ENCODE assay signal across 33 cellular contexts in genomic region chr20:24584078-24584477, GRCh38.
"Had no signal": no experiment of that assay in that cellular context is flagged by ENCODE, and none has a peak within 500 bp of the region (broad histone marks: within the 10 kb centered on the region; RNA-seq: fewer than 3 reads in every experiment).

No MANE protein-coding gene starts in this region.

- H3K4me1 ChIP-seq: adrenal gland, breast epithelium, esophagus squamous epithelium had no signal

- H3K36me3 ChIP-seq: adrenal gland, breast epithelium, cardiac muscle cell, esophagus squamous epithelium had no signal

- H3K4me3 Mint-ChIP-seq: activated CD4-positive, alpha-beta memory T cell treated with anti-CD3 and anti-CD28 coated beads for 36 hours; activated CD4-positive, alpha-beta T cell treated with anti-CD3 and anti-CD28 coated beads for 36 hours; activated CD4-positive, alpha-beta T cell treated with anti-CD3 and anti-CD28 coated beads, Interleukin-2, amount 10 ng/mL, durations not matched to agents 24 days and 14 days; activated CD8-positive, alpha-beta memory T cell treated with anti-CD3 and anti-CD28 coated beads, Interleukin-2, amount 10 ng/mL, durations not matched to agents 7 days and 5 days; activated CD8-positive, alpha-beta T cell treated with anti-CD3 and anti-CD28 coated beads, Interleukin-2, amount 10 ng/mL, durations not matched to agents 7 days and 5 days; activated naive CD4-positive, alpha-beta T cell treated with anti-CD3 and anti-CD28 coated beads for 36 hours; activated naive CD4-positive, alpha-beta T cell treated with anti-CD3 and anti-CD28 coated beads, Interleukin-2, amount 50 U/mL, for 24 hours; activated naive CD8-positive, alpha-beta T cell treated with anti-CD3 and anti-CD28 coated beads for 36 hours; activated naive CD8-positive, alpha-beta T cell treated with anti-CD3 and anti-CD28 coated beads, Interleukin-2, amount 50 U/mL, for 24 hours; activated T-helper 1 cell treated with anti-CD3 and anti-CD28 coated beads, Interleukin-12 subunit alpha, Interleukin-12 subunit beta, Interleukin-2, Interleukin-4 antibody, amounts not matched to agents 30 ng/mL and 10 ng/mL and 1 ng/mL, durations not matched to agents 14 hours and 24 hours and 36 hours; brain had no signal

- ATAC-seq: activated CD4-positive, alpha-beta T cell treated with anti-CD3 and anti-CD28 coated beads for 36 hours; activated CD8-positive, alpha-beta memory T cell treated with anti-CD3 and anti-CD28 coated beads, Interleukin-2, amount 10 ng/mL, durations not matched to agents 7 days and 5 days; activated CD8-positive, alpha-beta T cell treated with anti-CD3 and anti-CD28 coated beads, Interleukin-2, amount 10 ng/mL, durations not matched to agents 7 days and 5 days; activated naive CD8-positive, alpha-beta T cell treated with anti-CD3 and anti-CD28 coated beads, Interleukin-2, amount 50 U/mL, for 24 hours had no signal

- H3K27ac Mint-ChIP-seq: activated CD4-positive, alpha-beta memory T cell treated with anti-CD3 and anti-CD28 coated beads for 36 hours; activated CD4-positive, alpha-beta T cell treated with anti-CD3 and anti-CD28 coated beads for 36 hours; activated CD4-positive, alpha-beta T cell treated with anti-CD3 and anti-CD28 coated beads, Interleukin-2, amount 10 ng/mL, durations not matched to agents 24 days and 14 days; activated CD8-positive, alpha-beta memory T cell treated with anti-CD3 and anti-CD28 coated beads, Interleukin-2, amount 10 ng/mL, durations not matched to agents 7 days and 5 days; activated CD8-positive, alpha-beta T cell treated with anti-CD3 and anti-CD28 coated beads, Interleukin-2, amount 10 ng/mL, durations not matched to agents 7 days and 5 days; activated naive CD4-positive, alpha-beta T cell treated with anti-CD3 and anti-CD28 coated beads for 36 hours; activated naive CD4-positive, alpha-beta T cell treated with anti-CD3 and anti-CD28 coated beads, Interleukin-2, amount 50 U/mL, for 24 hours; activated naive CD8-positive, alpha-beta T cell treated with anti-CD3 and anti-CD28 coated beads for 36 hours; activated naive CD8-positive, alpha-beta T cell treated with anti-CD3 and anti-CD28 coated beads, Interleukin-2, amount 50 U/mL, for 24 hours; activated T-helper 1 cell treated with anti-CD3 and anti-CD28 coated beads, Interleukin-12 subunit alpha, Interleukin-12 subunit beta, Interleukin-2, Interleukin-4 antibody, amounts not matched to agents 30 ng/mL and 10 ng/mL and 1 ng/mL, durations not matched to agents 14 hours and 24 hours and 36 hours; activated T-helper 2 cell treated with anti-CD3 and anti-CD28 coated beads, Interferon-gamma antibody, Interleukin-2, Interleukin-4, amounts not matched to agents 10 μg/mL and 5 μg/mL and 100 μg/mL, durations not matched to agents 14 hours and 24 hours and 36 hours; brain had no signal

- H3K36me3 Mint-ChIP-seq: activated CD4-positive, alpha-beta memory T cell treated with anti-CD3 and anti-CD28 coated beads for 36 hours; activated CD8-positive, alpha-beta memory T cell treated with anti-CD3 and anti-CD28 coated beads, Interleukin-2, amount 10 ng/mL, durations not matched to agents 7 days and 5 days; activated naive CD4-positive, alpha-beta T cell treated with anti-CD3 and anti-CD28 coated beads, Interleukin-2, amount 50 U/mL, for 24 hours; activated naive CD8-positive, alpha-beta T cell treated with anti-CD3 and anti-CD28 coated beads for 36 hours; brain had no signal

- H3K4me1 Mint-ChIP-seq: activated CD4-positive, alpha-beta T cell treated with anti-CD3 and anti-CD28 coated beads for 36 hours; activated CD4-positive, alpha-beta T cell treated with anti-CD3 and anti-CD28 coated beads, Interleukin-2, amount 10 ng/mL, durations not matched to agents 24 days and 14 days; activated CD8-positive, alpha-beta memory T cell treated with anti-CD3 and anti-CD28 coated beads, Interleukin-2, amount 10 ng/mL, durations not matched to agents 7 days and 5 days; activated naive CD4-positive, alpha-beta T cell treated with anti-CD3 and anti-CD28 coated beads, Interleukin-2, amount 50 U/mL, for 24 hours; activated naive CD8-positive, alpha-beta T cell treated with anti-CD3 and anti-CD28 coated beads for 36 hours; activated naive CD8-positive, alpha-beta T cell treated with anti-CD3 and anti-CD28 coated beads, Interleukin-2, amount 50 U/mL, for 24 hours had no signal

- H3K27me3 Mint-ChIP-seq: activated CD4-positive, alpha-beta memory T cell treated with anti-CD3 and anti-CD28 coated beads for 36 hours; activated CD4-positive, alpha-beta T cell treated with anti-CD3 and anti-CD28 coated beads for 36 hours; activated CD4-positive, alpha-beta T cell treated with anti-CD3 and anti-CD28 coated beads, Interleukin-2, amount 10 ng/mL, durations not matched to agents 24 days and 14 days; activated CD8-positive, alpha-beta memory T cell treated with anti-CD3 and anti-CD28 coated beads, Interleukin-2, amount 10 ng/mL, durations not matched to agents 7 days and 5 days; activated naive CD4-positive, alpha-beta T cell treated with anti-CD3 and anti-CD28 coated beads, Interleukin-2, amount 50 U/mL, for 24 hours; activated naive CD8-positive, alpha-beta T cell treated with anti-CD3 and anti-CD28 coated beads for 36 hours had no signal

- H3K27me3 ChIP-seq: adrenal gland, cardiac muscle cell, esophagus squamous epithelium had no signal

- H3K4me3 ChIP-seq: adrenal gland, breast epithelium, cardiac muscle cell, esophagus squamous epithelium had no signal

- H3K9me3 Mint-ChIP-seq: activated CD4-positive, alpha-beta memory T cell treated with anti-CD3 and anti-CD28 coated beads for 36 hours; activated CD4-positive, alpha-beta T cell treated with anti-CD3 and anti-CD28 coated beads, Interleukin-2, amount 10 ng/mL, durations not matched to agents 24 days and 14 days; activated naive CD4-positive, alpha-beta T cell treated with anti-CD3 and anti-CD28 coated beads for 36 hours; activated naive CD4-positive, alpha-beta T cell treated with anti-CD3 and anti-CD28 coated beads, Interleukin-2, amount 50 U/mL, for 24 hours; activated naive CD8-positive, alpha-beta T cell treated with anti-CD3 and anti-CD28 coated beads for 36 hours; activated naive CD8-positive, alpha-beta T cell treated with anti-CD3 and anti-CD28 coated beads, Interleukin-2, amount 50 U/mL, for 24 hours; activated T-helper 1 cell treated with anti-CD3 and anti-CD28 coated beads, Interleukin-12 subunit alpha, Interleukin-12 subunit beta, Interleukin-2, Interleukin-4 antibody, amounts not matched to agents 30 ng/mL and 10 ng/mL and 1 ng/mL, durations not matched to agents 14 hours and 24 hours and 36 hours; activated T-helper 2 cell treated with anti-CD3 and anti-CD28 coated beads, Interferon-gamma antibody, Interleukin-2, Interleukin-4, amounts not matched to agents 10 μg/mL and 5 μg/mL and 100 μg/mL, durations not matched to agents 14 hours and 24 hours and 36 hours had no signal

- DNase-seq: activated CD4-positive, alpha-beta memory T cell treated with anti-CD3 and anti-CD28 coated beads for 36 hours; activated CD4-positive, alpha-beta T cell treated with anti-CD3 and anti-CD28 coated beads for 36 hours; activated CD4-positive, alpha-beta T cell treated with anti-CD3 and anti-CD28 coated beads, Interleukin-2, amount 10 ng/mL, durations not matched to agents 24 days and 14 days; activated CD4-positive, CD25-positive, alpha-beta regulatory T cell; activated CD4-positive, CD25-positive, alpha-beta regulatory T cell treated with anti-CD3 and anti-CD28 coated beads, Interleukin-2, amount 50 U/mL, for 72 hours; activated CD8-positive, alpha-beta memory T cell treated with anti-CD3 and anti-CD28 coated beads, Interleukin-2, amount 10 ng/mL, durations not matched to agents 7 days and 5 days; activated CD8-positive, alpha-beta memory T cell treated with anti-CD3 and anti-CD28 coated beads, Interleukin-2, amount 50 U/mL, for 4 hours; activated CD8-positive, alpha-beta T cell treated with anti-CD3 and anti-CD28 coated beads, Interleukin-2, amount 10 ng/mL, durations not matched to agents 7 days and 5 days; activated effector memory CD4-positive, alpha-beta T cell treated with anti-CD3 and anti-CD28 coated beads, Interleukin-2, amount 50 U/mL, for 16 hours; activated naive CD4-positive, alpha-beta T cell treated with anti-CD3 and anti-CD28 coated beads for 36 hours; activated naive CD8-positive, alpha-beta T cell treated with anti-CD3 and anti-CD28 coated beads for 36 hours; activated naive CD8-positive, alpha-beta T cell treated with anti-CD3 and anti-CD28 coated beads, Interleukin-2, amount 50 U/mL, for 24 hours; activated T-cell treated with anti-CD3 and anti-CD28 coated beads, Interleukin-2, amount 50 U/mL, for 1 hour; activated T-cell treated with anti-CD3 and anti-CD28 coated beads, Interleukin-2, amount 50 U/mL, for 48 hours; aorta; central memory CD4-positive, alpha-beta T cell; cerebellar nuclear complex; cortex of kidney; effector CD8-positive, alpha-beta T cell; esophagus squamous epithelium; foreskin melanocyte; T-helper 2 cell had no signal

- H3K27ac ChIP-seq: adrenal gland, breast epithelium, cardiac muscle cell, epithelial cell of prostate, esophagus squamous epithelium had no signal

- H3K9me3 ChIP-seq: adrenal gland, breast epithelium, esophagus squamous epithelium had no signal

- FAIRE-seq: colon, endometrium, endothelial cell of umbilical vein had no signal
